In the genomic region with DNA sequence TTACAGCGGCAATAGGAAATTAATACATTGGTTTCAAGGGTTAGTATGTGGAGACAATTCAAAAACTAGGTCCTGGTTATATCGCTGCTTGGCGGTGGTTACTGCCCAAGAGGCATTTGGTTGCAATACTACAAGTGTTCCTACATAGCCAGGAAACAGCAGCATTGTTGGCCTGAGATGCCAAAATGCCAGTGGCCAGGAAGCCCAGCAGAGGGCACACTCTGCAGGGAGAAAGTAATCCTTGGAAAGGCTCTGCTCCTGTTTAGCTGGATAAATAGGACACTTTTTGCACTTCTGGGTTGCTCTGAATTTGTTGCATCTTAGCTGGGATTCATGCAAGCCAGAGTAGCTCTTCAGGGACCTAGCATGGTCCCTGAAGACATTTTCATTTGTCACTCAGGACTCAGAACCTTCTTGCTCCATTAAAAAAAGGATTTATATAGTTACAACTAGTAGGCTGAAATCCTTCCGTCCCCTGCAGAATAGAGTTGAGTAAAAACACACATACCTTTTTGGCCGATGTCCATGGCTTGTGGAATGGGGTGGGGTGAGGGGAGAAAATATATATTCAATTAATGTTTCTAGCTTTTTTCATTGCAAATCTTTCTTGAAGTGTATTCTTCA, we compare ENCODE assay signal across 8 cellular contexts. TPM values are rescaled to one million over a fixed set of nuclear protein-coding genes. Genes with fewer than 3 reads are reported as not detected.
A peak's percentile ranks its signal among the peaks of the same experiment; 100 is the strongest.
DNase-seq lines count a peak whose midpoint lies in the region; TF ChIP-seq lines count a peak whose summit lies in the region.

No MANE protein-coding gene starts in this region.

- no peak overlapping the region for H2AK5ac ChIP-seq in mesendoderm (ENCODE audit: low read length)

- CTCF ChIA-PET in HEK293 (lab: Yijun Ruan, JAX), result interaction anchor here (0.6 to 3.9 kb wide), 17 partner anchors 8 to 682 kb away, joined by 3 to 69 read pairs (median 3); a partner anchor contains a TSS

- no CpG with 5 or more reads among the region's 5 CpGs for WGBS in mesendoderm (ENCODE audit: extremely low coverage, insufficient coverage, low lambda C conversion rate)

- no peak overlapping the region for H3K18ac ChIP-seq in mesendoderm (ENCODE audit: low read length)

- no peaks in the 10 kb centered on the region for H3K9me2 ChIP-seq in OCI-LY1 (ENCODE audit: low read depth, low read length)

- H2BK5ac ChIP-seq in mesendoderm (ENCODE audit: low read length), result no peak overlapping the region

- no peaks in the 10 kb centered on the region for H3K9me3 ChIP-seq in HEK293 (ENCODE audit: control insufficient read depth, insufficient read depth, low read depth, low read length)
- H3K9me3 ChIP-seq in OCI-LY1 (ENCODE audit: low read length), result no peaks in the 10 kb centered on the region

- H3K36me3 ChIP-seq in HEK293 (ENCODE audit: control insufficient read depth in 2 of 2, insufficient read depth in 1 of 2, low read length in 2 of 2) (no peaks in the 10 kb centered on the region), OCI-LY1 (ENCODE audit: insufficient read depth, low read length) (no peaks in the 10 kb centered on the region), mesendoderm (ENCODE audit: control insufficient read depth, insufficient read depth, low read length) (no peaks in the 10 kb centered on the region)

- no peaks in the 10 kb centered on the region for H3F3A ChIP-seq in OCI-LY1 (ENCODE audit: insufficient read depth, low read length)

- no peaks in the 10 kb centered on the region for H3K27me3 ChIP-seq in OCI-LY1 (ENCODE audit: insufficient read depth, low read length)
- no peaks in the 10 kb centered on the region for H3K27me3 ChIP-seq in mesendoderm (ENCODE audit: insufficient read depth, low read length, poor library complexity)

- no peak overlapping the region for H3K4me3 ChIP-seq in HEK293 (ENCODE audit: low read depth, low read length)
- H3K4me3 ChIP-seq in OCI-LY1 (ENCODE audit: low read depth, low read length, poor library complexity, severe bottlenecking), result no peak overlapping the region
- H3K4me3 ChIP-seq in mesendoderm (ENCODE audit: low read length), result no peak overlapping the region

- no peak overlapping the region for H3K56ac ChIP-seq in mesendoderm (ENCODE audit: low read length)

- DNase-seq in COLO829 (ENCODE audit: low spot score) (peak; percentile 77), ecto neural progenitor cell (ENCODE audit: low spot score) (peak; percentile 52), mesendoderm (peak; percentile 60), GF-D8 (lab: John Stamatoyannopoulos, UW) (no peak), activated T-cell treated with anti-CD3 and anti-CD28 coated beads for 4 hours (no peak), T-helper 1 cell (no peak)

- no peaks in the 10 kb centered on the region for H4K20me1 ChIP-seq in OCI-LY1 (ENCODE audit: insufficient read depth, low read length)

- TF ChIP-seq CTCF in HEK293 (tag by site-specific recombination; IDR thresholded peaks at IDR 0.05), result peak; percentile 73
- TF ChIP-seq CTCF in OCI-LY1 (IDR thresholded peaks at IDR 0.05; ENCODE audit: low read length), result peak; percentile 44; the same call in 1 of the 2 replicates

- H4K8ac ChIP-seq in mesendoderm (ENCODE audit: low read depth, low read length), result no peak overlapping the region

- POLR2A ChIA-PET in HEK293 (lab: Yijun Ruan, JAX), result interaction anchor here (1.1 kb wide), 1 partner anchor 8 kb away, joined by 3 read pairs; a partner anchor contains a TSS

- no peak overlapping the region for H3K9ac ChIP-seq in OCI-LY1 (ENCODE audit: low read length)
- H3K9ac ChIP-seq in mesendoderm (ENCODE audit: low read length), result no peak overlapping the region

- H2BK15ac ChIP-seq in mesendoderm (replicated peaks; ENCODE audit: low read depth), result no peak overlapping the region

- H3K4me1 ChIP-seq in HEK293 (ENCODE audit: control insufficient read depth, insufficient read depth, low read length) (no peaks in the 10 kb centered on the region), OCI-LY1 (ENCODE audit: insufficient read depth, low read length, severe bottlenecking) (no peaks in the 10 kb centered on the region), mesendoderm (ENCODE audit: control insufficient read depth, low read depth, low read length) (no peaks in the 10 kb centered on the region)

- no peak overlapping the region for H2BK120ac ChIP-seq in mesendoderm (ENCODE audit: low read depth, low read length)

- H3K27ac ChIP-seq in HEK293 (ENCODE audit: extremely low read depth, low read depth, low read length) (no peak overlapping the region), OCI-LY1 (ENCODE audit: low read depth, low read length, poor library complexity, severe bottlenecking) (no peak overlapping the region), mesendoderm (ENCODE audit: low read depth, low read length) (no peak overlapping the region)

- H3K23ac ChIP-seq in mesendoderm (ENCODE audit: low read length), result no peak overlapping the region

- no peak overlapping the region for H4K5ac ChIP-seq in mesendoderm (ENCODE audit: low read length)

- no peak overlapping the region for H3K4ac ChIP-seq in mesendoderm (ENCODE audit: low read depth, low read length)

- H3K4me2 ChIP-seq in OCI-LY1 (ENCODE audit: low read length) (no peak overlapping the region), mesendoderm (ENCODE audit: low read length) (no peak overlapping the region)

- H3K79me1 ChIP-seq in mesendoderm (ENCODE audit: low read length), result no peaks in the 10 kb centered on the region

- H3K79me2 ChIP-seq in OCI-LY1 (ENCODE audit: insufficient read depth, low read length), result no peaks in the 10 kb centered on the region
- H3K79me2 ChIP-seq in mesendoderm (ENCODE audit: control insufficient read depth, insufficient read depth, low read length), result no peaks in the 10 kb centered on the region

- H2AFZ ChIP-seq in OCI-LY1 (ENCODE audit: low read length), result no peak overlapping the region

TF ChIP-seq in HEK293, 187 proteins besides CTCF, POLR2A, EP300 and RAD21 (continues in another document):
- TF ChIP-seq GFI1B (tag by site-specific recombination; IDR thresholded peaks at IDR 0.05), result no peak
- TF ChIP-seq, protein P1, sequence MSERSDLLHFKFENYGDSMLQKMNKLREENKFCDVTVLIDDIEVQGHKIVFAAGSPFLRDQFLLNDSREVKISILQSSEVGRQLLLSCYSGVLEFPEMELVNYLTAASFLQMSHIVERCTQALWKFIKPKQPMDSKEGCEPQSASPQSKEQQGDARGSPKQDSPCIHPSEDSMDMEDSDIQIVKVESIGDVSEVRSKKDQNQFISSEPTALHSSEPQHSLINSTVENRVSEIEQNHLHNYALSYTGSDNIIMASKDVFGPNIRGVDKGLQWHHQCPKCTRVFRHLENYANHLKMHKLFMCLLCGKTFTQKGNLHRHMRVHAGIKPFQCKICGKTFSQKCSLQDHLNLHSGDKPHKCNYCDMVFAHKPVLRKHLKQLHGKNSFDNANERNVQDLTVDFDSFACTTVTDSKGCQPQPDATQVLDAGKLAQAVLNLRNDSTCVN (tag by site-specific recombination; optimal IDR thresholded peaks at IDR 0.05), result no peak
- no peak for TF ChIP-seq SP7 (tag by site-specific recombination; IDR thresholded peaks at IDR 0.05)
- TF ChIP-seq, protein P2, sequence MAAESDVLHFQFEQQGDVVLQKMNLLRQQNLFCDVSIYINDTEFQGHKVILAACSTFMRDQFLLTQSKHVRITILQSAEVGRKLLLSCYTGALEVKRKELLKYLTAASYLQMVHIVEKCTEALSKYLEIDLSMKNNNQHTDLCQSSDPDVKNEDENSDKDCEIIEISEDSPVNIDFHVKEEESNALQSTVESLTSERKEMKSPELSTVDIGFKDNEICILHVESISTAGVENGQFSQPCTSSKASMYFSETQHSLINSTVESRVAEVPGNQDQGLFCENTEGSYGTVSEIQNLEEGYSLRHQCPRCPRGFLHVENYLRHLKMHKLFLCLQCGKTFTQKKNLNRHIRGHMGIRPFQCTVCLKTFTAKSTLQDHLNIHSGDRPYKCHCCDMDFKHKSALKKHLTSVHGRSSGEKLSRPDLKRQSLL (tag by site-specific recombination; IDR thresholded peaks at IDR 0.05), result no peak
- TF ChIP-seq, protein P3, sequence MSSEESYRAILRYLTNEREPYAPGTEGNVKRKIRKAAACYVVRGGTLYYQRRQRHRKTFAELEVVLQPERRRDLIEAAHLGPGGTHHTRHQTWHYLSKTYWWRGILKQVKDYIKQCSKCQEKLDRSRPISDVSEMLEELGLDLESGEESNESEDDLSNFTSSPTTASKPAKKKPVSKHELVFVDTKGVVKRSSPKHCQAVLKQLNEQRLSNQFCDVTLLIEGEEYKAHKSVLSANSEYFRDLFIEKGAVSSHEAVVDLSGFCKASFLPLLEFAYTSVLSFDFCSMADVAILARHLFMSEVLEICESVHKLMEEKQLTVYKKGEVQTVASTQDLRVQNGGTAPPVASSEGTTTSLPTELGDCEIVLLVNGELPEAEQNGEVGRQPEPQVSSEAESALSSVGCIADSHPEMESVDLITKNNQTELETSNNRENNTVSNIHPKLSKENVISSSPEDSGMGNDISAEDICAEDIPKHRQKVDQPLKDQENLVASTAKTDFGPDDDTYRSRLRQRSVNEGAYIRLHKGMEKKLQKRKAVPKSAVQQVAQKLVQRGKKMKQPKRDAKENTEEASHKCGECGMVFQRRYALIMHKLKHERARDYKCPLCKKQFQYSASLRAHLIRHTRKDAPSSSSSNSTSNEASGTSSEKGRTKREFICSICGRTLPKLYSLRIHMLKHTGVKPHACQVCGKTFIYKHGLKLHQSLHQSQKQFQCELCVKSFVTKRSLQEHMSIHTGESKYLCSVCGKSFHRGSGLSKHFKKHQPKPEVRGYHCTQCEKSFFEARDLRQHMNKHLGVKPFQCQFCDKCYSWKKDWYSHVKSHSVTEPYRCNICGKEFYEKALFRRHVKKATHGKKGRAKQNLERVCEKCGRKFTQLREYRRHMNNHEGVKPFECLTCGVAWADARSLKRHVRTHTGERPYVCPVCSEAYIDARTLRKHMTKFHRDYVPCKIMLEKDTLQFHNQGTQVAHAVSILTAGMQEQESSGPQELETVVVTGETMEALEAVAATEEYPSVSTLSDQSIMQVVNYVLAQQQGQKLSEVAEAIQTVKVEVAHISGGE (tag by site-specific recombination; conservative IDR thresholded peaks at IDR 0.05; ENCODE audit: low read depth), result no peak
- no peak for TF ChIP-seq ZNF670 (tag by site-specific recombination; IDR thresholded peaks at IDR 0.05; ENCODE audit: low read depth)
- TF ChIP-seq ZNF155 (tag by site-specific recombination; IDR thresholded peaks at IDR 0.05), result no peak
- no peak for TF ChIP-seq ZBTB7A (tag by site-specific recombination; IDR thresholded peaks at IDR 0.05; ENCODE audit: low read depth)
- TF ChIP-seq ZSCAN23 (tag by site-specific recombination; IDR thresholded peaks at IDR 0.05), result no peak

RNA-seq across cellular contexts. Expression of a gene that starts 8.1 kb away (rescaled TPM):
- not detected for polyA plus RNA-seq in mesendoderm (2013, experiment 1 of 2)
- polyA plus RNA-seq in mesendoderm (2013, experiment 2 of 2), result not detected

RNA-seq across cellular contexts. Expression of a gene that starts 8.2 kb away (rescaled TPM):
- polyA plus RNA-seq in mesendoderm (2013, experiment 1 of 2), result 37.2 TPM
- 35.8 TPM for polyA plus RNA-seq in mesendoderm (2013, experiment 2 of 2)

RNA-seq across cellular contexts. Expression of a gene that starts 53.8 kb away (rescaled TPM):
- polyA plus RNA-seq in mesendoderm (2013, experiment 1 of 2), result 15.8 TPM
- polyA plus RNA-seq in mesendoderm (2013, experiment 2 of 2), result 16.7 TPM

Comparison
In these comparisons a context has a peak if more than half of its experiments do, and no peak if none do; other contexts are left out.
1. DNase-seq: peak in COLO829 (single experiment), ecto neural progenitor cell (single experiment) and mesendoderm (single experiment); none in GF-D8 (single experiment), activated T-cell treated with anti-CD3 and anti-CD28 coated beads for 4 hours (single experiment) and T-helper 1 cell (0 of 5).